Comparison of ENCODE assay signal across 1 cellular context in genomic region chr12:120539303-120539702, GRCh38.
A peak's percentile ranks its signal among the peaks of the same experiment; 100 is the strongest.
TF ChIP-seq lines count a peak whose summit lies in the region.

No MANE protein-coding gene starts in this region.

TF ChIP-seq in IMR-90, 13 proteins besides CTCF, POLR2A, EP300 and RAD21:
- TF ChIP-seq MAFK (IDR thresholded peaks at IDR 0.05; ENCODE audit: low read depth, low read length): peak; percentile 66
- no peak for TF ChIP-seq CEBPB (IDR thresholded peaks at IDR 0.05; ENCODE audit: low read depth, low read length)
- no peak for TF ChIP-seq RFX5 (IDR thresholded peaks at IDR 0.05; ENCODE audit: low read depth, low read length)
